In genomic region chr12:17216156-17216555, GRCh38 we compare ENCODE assay signal across 11 cellular contexts.
DNase-seq lines count a peak whose midpoint lies in the region; ATAC-seq and TF ChIP-seq lines count a peak whose summit lies in the region.
"Had no signal": no experiment of that assay in that cellular context is flagged by ENCODE, and none has a peak within 500 bp of the region (broad histone marks: within the 10 kb centered on the region; RNA-seq: fewer than 3 reads in every experiment).

No MANE protein-coding gene starts in this region.

- no peak overlapping the region for H3K4me3 ChIP-seq in brain microvascular endothelial cell (ENCODE audit: low read depth, low read length)
- H3K4me3 ChIP-seq in CD8-positive, alpha-beta memory T cell (ENCODE audit: low read length): no peak overlapping the region
- H3K4me3 ChIP-seq: A549, BLaER1 had no signal

- no peak overlapping the region for H3K4me3 Mint-ChIP-seq in activated T-cell treated with anti-CD3 and anti-CD28 coated beads, Interleukin-2, amount 50 U/mL, for 72 hours
- H3K4me3 Mint-ChIP-seq in CD8-positive, alpha-beta memory T cell: no peak overlapping the region
- H3K4me3 Mint-ChIP-seq: HFFc6, IgD-negative memory B cell had no signal

- H3K4me1 ChIP-seq in CD8-positive, alpha-beta memory T cell (ENCODE audit: insufficient read depth, low read length): no peaks in the 10 kb centered on the region
- H3K4me1 ChIP-seq: BLaER1 had no signal

- H3K9me3 Mint-ChIP-seq in activated T-cell treated with anti-CD3 and anti-CD28 coated beads, Interleukin-2, amount 50 U/mL, for 72 hours: peaks cover 2 to 3% of the 10 kb centered on the region in 2 donors
- peaks cover 5 to 15% (median 9%) of the 10 kb centered on the region in 5 donors for H3K9me3 Mint-ChIP-seq in CD8-positive, alpha-beta memory T cell

- in situ Hi-C loops in brain microvascular endothelial cell (cut with HindIII; ENCODE audit: low pct_ligation_motif_present, low sequenced_read_pairs): no loop called here

- POLR2A ChIA-PET in CD8-positive, alpha-beta memory T cell (lab: Charles Lee): no interaction called here

- H3K9me3 ChIP-seq in CD8-positive, alpha-beta memory T cell (ENCODE audit: low read length): no peaks in the 10 kb centered on the region
- H3K9me3 ChIP-seq: A549, BLaER1 had no signal

- peak; percentile 20 for DNase-seq in NCI-H82 (lab: John Stamatoyannopoulos, UW)
- peak; percentile 59 for DNase-seq in inferior parietal cortex (ENCODE audit: extremely low spot score)
- peak; percentile 13 for DNase-seq in occipital lobe (lab: John Stamatoyannopoulos, UW)
- DNase-seq in activated T-cell treated with anti-CD3 and anti-CD28 coated beads, Interleukin-2, amount 50 U/mL, for 72 hours: no peak
- DNase-seq in brain microvascular endothelial cell: no peak
- DNase-seq in CD8-positive, alpha-beta memory T cell: no peak
- DNase-seq: HCEC 1CT, HFFc6 had no signal

- H3K36me3 Mint-ChIP-seq in activated T-cell treated with anti-CD3 and anti-CD28 coated beads, Interleukin-2, amount 50 U/mL, for 72 hours (ENCODE audit: insufficient read depth in 2 of 2): no peaks in the 10 kb centered on the region
- no peaks in the 10 kb centered on the region for H3K36me3 Mint-ChIP-seq in CD8-positive, alpha-beta memory T cell
- H3K36me3 Mint-ChIP-seq: IgD-negative memory B cell had no signal

- no peak overlapping the region for H3K27ac ChIP-seq in brain microvascular endothelial cell
- no peak overlapping the region for H3K27ac ChIP-seq in CD8-positive, alpha-beta memory T cell (ENCODE audit: low read depth, low read length)
- H3K27ac ChIP-seq: A549, BLaER1 had no signal

- no peaks in the 10 kb centered on the region for H3K4me1 Mint-ChIP-seq in activated T-cell treated with anti-CD3 and anti-CD28 coated beads, Interleukin-2, amount 50 U/mL, for 72 hours (ENCODE audit: low read depth)
- no peaks in the 10 kb centered on the region for H3K4me1 Mint-ChIP-seq in CD8-positive, alpha-beta memory T cell
- H3K4me1 Mint-ChIP-seq: IgD-negative memory B cell had no signal

- H3K36me3 ChIP-seq in brain microvascular endothelial cell (replicated peaks): no peaks in the 10 kb centered on the region
- no peaks in the 10 kb centered on the region for H3K36me3 ChIP-seq in CD8-positive, alpha-beta memory T cell (ENCODE audit: insufficient read depth, low read length)
- H3K36me3 ChIP-seq: BLaER1 had no signal

- no peak for ATAC-seq in activated T-cell treated with anti-CD3 and anti-CD28 coated beads, Interleukin-2, amount 50 U/mL, for 72 hours (replicated peaks in 1 of 2)

- H3K27ac Mint-ChIP-seq in activated T-cell treated with anti-CD3 and anti-CD28 coated beads, Interleukin-2, amount 50 U/mL, for 72 hours: no peak overlapping the region
- H3K27ac Mint-ChIP-seq in CD8-positive, alpha-beta memory T cell: no peak overlapping the region
- H3K27ac Mint-ChIP-seq: HFFc6, IgD-negative memory B cell had no signal

- no peaks in the 10 kb centered on the region for H3K27me3 Mint-ChIP-seq in activated T-cell treated with anti-CD3 and anti-CD28 coated beads, Interleukin-2, amount 50 U/mL, for 72 hours (ENCODE audit: low read depth)
- no peaks in the 10 kb centered on the region for H3K27me3 Mint-ChIP-seq in CD8-positive, alpha-beta memory T cell
- H3K27me3 Mint-ChIP-seq: IgD-negative memory B cell had no signal

- no peaks in the 10 kb centered on the region for H3K27me3 ChIP-seq in brain microvascular endothelial cell (replicated peaks)
- H3K27me3 ChIP-seq in CD8-positive, alpha-beta memory T cell (ENCODE audit: insufficient read depth, low read length, poor library complexity, severe bottlenecking): no peaks in the 10 kb centered on the region
- H3K27me3 ChIP-seq: BLaER1 had no signal

- CTCF ChIA-PET in CD8-positive, alpha-beta memory T cell (lab: Charles Lee): no interaction called here

- TF ChIP-seq CTCF in brain microvascular endothelial cell (IDR thresholded peaks at IDR 0.05; ENCODE audit: low read depth, low read length, missing control alignments): no peak

Comparison
In these comparisons a context has a peak if more than half of its experiments do, and no peak if none do; other contexts are left out.
1. DNase-seq: peak in NCI-H82 (single experiment), inferior parietal cortex (single experiment) and occipital lobe (single experiment); none in activated T-cell treated with anti-CD3 and anti-CD28 coated beads, Interleukin-2, amount 50 U/mL, for 72 hours (0 of 2), brain microvascular endothelial cell (single experiment) and CD8-positive, alpha-beta memory T cell (0 of 5).